In genomic region chr7:76146374-76146773, GRCh38 we compare ENCODE assay signal across 30 cellular contexts. TPM values are rescaled to one million over a fixed set of nuclear protein-coding genes. Genes with fewer than 3 reads are reported as not detected.
"Had no signal": no experiment of that assay in that cellular context is flagged by ENCODE, and none has a peak within 500 bp of the region (broad histone marks: within the 10 kb centered on the region; RNA-seq: fewer than 3 reads in every experiment).

No MANE protein-coding gene starts in this region.

- ATAC-seq: activated CD4-positive, CD25-positive, alpha-beta regulatory T cell treated with anti-CD3 and anti-CD28 coated beads, Interleukin-2, amount 50 U/mL, for 24 hours; activated CD8-positive, alpha-beta T cell treated with anti-CD3 and anti-CD28 coated beads for 36 hours; activated naive CD8-positive, alpha-beta T cell treated with anti-CD3 and anti-CD28 coated beads, Interleukin-2, amount 50 U/mL, for 24 hours; activated T-cell treated with anti-CD3 and anti-CD28 coated beads, Interleukin-2, amount 50 U/mL, for 4 hours; esophagus mucosa; foreskin keratinocyte; gastrocnemius medialis; T-helper 17 cell had no signal

- H3K27me3 ChIP-seq: adrenal gland, ascending aorta, cardiac muscle cell, dorsolateral prefrontal cortex, gastrocnemius medialis had no signal

- H3K9me3 ChIP-seq: adrenal gland, ascending aorta, breast epithelium, gastrocnemius medialis had no signal

- H3K36me3 ChIP-seq: adrenal gland, ascending aorta, breast epithelium, cardiac muscle cell, gastrocnemius medialis, WERI-Rb-1 had no signal

- DNase-seq: activated B cell treated with CpG ODN at 0.5 μM for 24 hours; activated CD4-positive, alpha-beta T cell treated with anti-CD3 and anti-CD28 coated beads for 48 hours; activated CD4-positive, alpha-beta T cell treated with anti-CD3 and anti-CD28 coated beads, Interleukin-2, amount 50 U/mL, for 1 hour; activated CD4-positive, alpha-beta T cell treated with anti-CD3 and anti-CD28 coated beads, Interleukin-2, amount 50 U/mL, for 48 hours; activated CD8-positive, alpha-beta memory T cell treated with anti-CD3 and anti-CD28 coated beads for 24 hours; activated CD8-positive, alpha-beta T cell treated with anti-CD3 and anti-CD28 coated beads for 36 hours; activated effector memory CD4-positive, alpha-beta T cell treated with anti-CD3 and anti-CD28 coated beads, Interleukin-2, amount 50 U/mL, for 16 hours; activated naive CD4-positive, alpha-beta T cell treated with anti-CD3 and anti-CD28 coated beads for 36 hours; activated naive CD8-positive, alpha-beta T cell treated with anti-CD3 and anti-CD28 coated beads for 36 hours; activated naive CD8-positive, alpha-beta T cell treated with anti-CD3 and anti-CD28 coated beads, Interleukin-2, amount 50 U/mL, for 24 hours; activated T-cell treated with anti-CD3 and anti-CD28 coated beads, Interleukin-2, amount 50 U/mL, for 4 hours; adrenal gland; dorsolateral prefrontal cortex; effector memory CD4-positive, alpha-beta T cell; endodermal cell; foreskin keratinocyte; gastrocnemius medialis; glutamatergic neuron; T-helper 1 cell; T-helper 17 cell; T1000; WERI-Rb-1 had no signal

- H3K4me1 ChIP-seq: ascending aorta, breast epithelium, foreskin keratinocyte, gastrocnemius medialis had no signal

- H3K4me3 ChIP-seq: adrenal gland, ascending aorta, breast epithelium, cardiac muscle cell, coronary artery, dorsolateral prefrontal cortex, gastrocnemius medialis had no signal

- H3K27ac ChIP-seq: adrenal gland, ascending aorta, breast epithelium, cardiac muscle cell, coronary artery, dorsolateral prefrontal cortex, foreskin keratinocyte, gastrocnemius medialis, WERI-Rb-1 had no signal

RNA-seq across cellular contexts. Expression of gene SRRM3, which starts 55.3 kb away (rescaled TPM):
- total RNA-seq: activated B cell treated with CpG ODN at 0.5 μM for 24 hours; activated CD8-positive, alpha-beta T cell treated with anti-CD3 and anti-CD28 coated beads for 36 hours; activated naive CD4-positive, alpha-beta T cell treated with anti-CD3 and anti-CD28 coated beads for 36 hours; activated naive CD8-positive, alpha-beta T cell treated with anti-CD3 and anti-CD28 coated beads for 36 hours; activated T-helper 1 cell treated with anti-CD3 and anti-CD28 coated beads, Interleukin-12 subunit alpha, Interleukin-12 subunit beta, Interleukin-2, Interleukin-4 antibody, amounts not matched to agents 30 ng/mL and 10 ng/mL and 1 ng/mL, durations not matched to agents 14 hours and 24 hours and 36 hours; epithelial cell of proximal tubule; T-helper 17 cell had no signal
